Comparison of ENCODE assay signal across 19 cellular contexts in genomic region chr5:102981957-102982635, GRCh38.
DNase-seq lines count a peak whose midpoint lies in the region; ATAC-seq and TF ChIP-seq lines count a peak whose summit lies in the region.
"Had no signal": no experiment of that assay in that cellular context is flagged by ENCODE, and none has a peak within 500 bp of the region (broad histone marks: within the 10 kb centered on the region; RNA-seq: fewer than 3 reads in every experiment).

No MANE protein-coding gene starts in this region.

- H2BK12ac ChIP-seq in H9 (ENCODE audit: insufficient read length, low read depth, low read length) = no peak overlapping the region
- H2BK12ac ChIP-seq in trophoblast cell (ENCODE audit: low read length) = no peak overlapping the region

- peaks cover 0 to 25% (median 0%) of the 10 kb centered on the region in 3 experiments; a peak in 3 of 7 replicates for H3K36me3 Mint-ChIP-seq in H9 (ENCODE audit: insufficient read depth in 1 of 3, low read depth in 3 of 3)
- H3K36me3 Mint-ChIP-seq in T-helper 2 cell treated with Interferon-gamma antibody and Interleukin-4, amounts not matched to agents 5 μg/mL and 100 μg/mL, for 36 hours (ENCODE audit: low read depth) = peaks cover 11% of the 10 kb centered on the region

- no peaks in the 10 kb centered on the region; the same call in 1 of the 2 replicates for H3K27me3 Mint-ChIP-seq in H9 (ENCODE audit: low read depth)
- no peaks in the 10 kb centered on the region for H3K27me3 Mint-ChIP-seq in T-helper 2 cell treated with Interferon-gamma antibody and Interleukin-4, amounts not matched to agents 5 μg/mL and 100 μg/mL, for 36 hours (ENCODE audit: low read depth)
- H3K27me3 Mint-ChIP-seq: CD4-positive, alpha-beta T cell; CD8-positive, alpha-beta memory T cell had no signal

- H4K5ac ChIP-seq in H9 (ENCODE audit: insufficient read length, low read depth, low read length) = peak overlapping the region; percentile 63

- intact Hi-C loops in left cardiac atrium (cut with DNase I) (no loop called here), left ventricle myocardium superior (cut with micrococcal nuclease) (no loop called here)

- no CpG with 5 or more reads among the region's 3 CpGs for WGBS in H9 (ENCODE audit: extremely low coverage, insufficient read length, low lambda C conversion rate)
- WGBS in trophoblast cell (ENCODE audit: extremely low coverage, insufficient coverage, insufficient read length) = no CpG with 5 or more reads among the region's 3 CpGs

- no peak overlapping the region for H3K9ac ChIP-seq in BLaER1
- H3K9ac ChIP-seq in H9 (ENCODE audit: extremely low read depth, insufficient read length, low read length) = no peak overlapping the region
- H3K9ac ChIP-seq in trophoblast cell (ENCODE audit: low read length) = peak overlapping the region; percentile 49

- no peak overlapping the region for H2BK120ac ChIP-seq in H9 (ENCODE audit: low read depth, low read length, poor library complexity, severe bottlenecking)
- H2BK120ac ChIP-seq in trophoblast cell (ENCODE audit: insufficient read depth, low read length, poor library complexity) = no peak overlapping the region

- H3K23me2 ChIP-seq in H9 (ENCODE audit: insufficient read length, low read depth, low read length, poor library complexity, severe bottlenecking) = no peaks in the 10 kb centered on the region

- H2BK5ac ChIP-seq in H9 (ENCODE audit: insufficient read length, low read length) (no peak overlapping the region), trophoblast cell (ENCODE audit: low read depth, low read length, poor library complexity) (no peak overlapping the region)

- no peak overlapping the region for H3K56ac ChIP-seq in H9 (ENCODE audit: insufficient read length, low read depth, low read length)

- H3K4me2 ChIP-seq in BLaER1 (no peak overlapping the region), H9 (ENCODE audit: insufficient read depth, insufficient read length, low read length) (no peak overlapping the region), trophoblast cell (ENCODE audit: low read length) (no peak overlapping the region)
- H3K4me2 ChIP-seq: GM23338 had no signal

- H3K79me1 ChIP-seq in H9 (ENCODE audit: insufficient read depth, low read depth, low read length, poor library complexity, severe bottlenecking) (no peaks in the 10 kb centered on the region), trophoblast cell (ENCODE audit: low read length) (no peaks in the 10 kb centered on the region)

- no peak for DNase-seq in left cardiac atrium
- no peak for DNase-seq in left ventricle myocardium superior
- no peak for DNase-seq in H9
- DNase-seq in trophoblast cell = no peak
- DNase-seq in stimulated activated CD4-positive, alpha-beta T cell treated with anti-CD3 and anti-CD28 coated beads, Interleukin-2, amount 100 ng/mL, for 24 hours = no peak
- DNase-seq in T-helper 2 cell treated with Interferon-gamma antibody and Interleukin-4, amounts not matched to agents 5 μg/mL and 100 μg/mL, for 36 hours (ENCODE audit: low spot score) = no peak
- no peak for DNase-seq in C1 segment of cervical spinal cord (lab: John Stamatoyannopoulos, UW)
- DNase-seq: CD4-positive, alpha-beta T cell; CD8-positive, alpha-beta memory T cell; DMS 273 treated with DMSO at 0.1 percent for 48 hours; DMS79; EL; GDM1; HFFc6 had no signal

- H3K27ac ChIP-seq in BLaER1 (no peak overlapping the region), H9 (ENCODE audit: insufficient read length, low read depth, low read length) (no peak overlapping the region), trophoblast cell (ENCODE audit: low read depth, low read length) (no peak overlapping the region)

- H4K91ac ChIP-seq in H9 (ENCODE audit: insufficient read length, low read depth, low read length) (no peak overlapping the region), trophoblast cell (ENCODE audit: low read depth, low read length) (no peak overlapping the region)

- 0 out of 2 replicates have a peak overlapping the region, but pooled peaks have one; percentile 5 for H3K4me3 ChIP-seq in BLaER1
- H3K4me3 ChIP-seq in trophoblast cell (ENCODE audit: low read depth, low read length) = peak overlapping the region; percentile 44
- H3K4me3 ChIP-seq: GM12878, GM23338, HAP-1 had no signal

- H3K9me3 Mint-ChIP-seq in H9 = peaks cover 2 to 11% of the 10 kb centered on the region in 2 experiments; a peak in 3 of 5 replicates
- H3K9me3 Mint-ChIP-seq in T-helper 2 cell treated with Interferon-gamma antibody and Interleukin-4, amounts not matched to agents 5 μg/mL and 100 μg/mL, for 36 hours = peaks cover 29% of the 10 kb centered on the region
- H3K9me3 Mint-ChIP-seq: GM23338 had no signal

- H4K12ac ChIP-seq in trophoblast cell (ENCODE audit: low read depth, low read length) = no peak overlapping the region

- H3K27me3 ChIP-seq in BLaER1 (no peaks in the 10 kb centered on the region), H9 (ENCODE audit: insufficient read depth, low read length) (no peaks in the 10 kb centered on the region), trophoblast cell (ENCODE audit: insufficient read depth, low read length) (no peaks in the 10 kb centered on the region)

- H3K23ac ChIP-seq in H9 (ENCODE audit: insufficient read length, low read depth, low read length) (no peak overlapping the region), trophoblast cell (ENCODE audit: low read length) (no peak overlapping the region)

- no peak overlapping the region for H2BK20ac ChIP-seq in H9 (ENCODE audit: low read depth, low read length, poor library complexity, severe bottlenecking)

- ATAC-seq in left cardiac atrium = peak; percentile 34 to 49
- no peak for ATAC-seq in left ventricle myocardium superior
- ATAC-seq: GM12878, GM23338 had no signal

- H3K4ac ChIP-seq in H9 (ENCODE audit: low read depth, low read length) (no peak overlapping the region), trophoblast cell (ENCODE audit: low read depth, low read length) (no peak overlapping the region)

- no peaks in the 10 kb centered on the region for H4K20me1 ChIP-seq in BLaER1
- H4K20me1 ChIP-seq in H9 (ENCODE audit: control insufficient read depth, insufficient read depth, insufficient read length) = no peaks in the 10 kb centered on the region

- H2AK5ac ChIP-seq in H9 (ENCODE audit: insufficient read length, low read length) (no peak overlapping the region), trophoblast cell (ENCODE audit: low read length) (no peak overlapping the region)

- peaks cover 18% of the 10 kb centered on the region for H3K36me3 ChIP-seq in BLaER1
- H3K36me3 ChIP-seq in trophoblast cell (ENCODE audit: control insufficient read depth in 1 of 2, insufficient read depth in 2 of 2, low read length in 2 of 2) = peaks cover 3 to 4% of the 10 kb centered on the region in 2 experiments
- H3K36me3 ChIP-seq: HAP-1 had no signal

- TF ChIP-seq CTCF in H9 (conservative IDR thresholded peaks at IDR 0.05) = no peak

- H4K8ac ChIP-seq in H9 (replicated peaks; ENCODE audit: insufficient read length, low read depth, low read length) (peak overlapping the region; percentile 77), trophoblast cell (ENCODE audit: low read depth, low read length) (no peak overlapping the region)

- no peaks in the 10 kb centered on the region for H3K4me1 Mint-ChIP-seq in H9
- H3K4me1 Mint-ChIP-seq in T-helper 2 cell treated with Interferon-gamma antibody and Interleukin-4, amounts not matched to agents 5 μg/mL and 100 μg/mL, for 36 hours (ENCODE audit: low read depth) = no peaks in the 10 kb centered on the region
- H3K4me1 Mint-ChIP-seq: CD14-positive monocyte; CD8-positive, alpha-beta memory T cell; GM23338 had no signal

- H3K4me1 ChIP-seq in BLaER1 (no peaks in the 10 kb centered on the region), H9 (ENCODE audit: insufficient read depth, low read length) (no peaks in the 10 kb centered on the region), trophoblast cell (ENCODE audit: control insufficient read depth in 1 of 2, insufficient read depth in 2 of 2, low read length in 2 of 2) (no peaks in the 10 kb centered on the region)
- H3K4me1 ChIP-seq: HAP-1 had no signal

- no peaks in the 10 kb centered on the region for H3K79me2 ChIP-seq in H9 (ENCODE audit: insufficient read depth, low read length)
- no peaks in the 10 kb centered on the region for H3K79me2 ChIP-seq in trophoblast cell (ENCODE audit: control insufficient read depth, insufficient read depth, low read length, poor library complexity)

- H3K27ac Mint-ChIP-seq in H9 = no peak overlapping the region
- no peak overlapping the region for H3K27ac Mint-ChIP-seq in T-helper 2 cell treated with Interferon-gamma antibody and Interleukin-4, amounts not matched to agents 5 μg/mL and 100 μg/mL, for 36 hours
- H3K27ac Mint-ChIP-seq: CD14-positive monocyte; CD4-positive, alpha-beta T cell; CD8-positive, alpha-beta memory T cell; GM23338; HFFc6 had no signal

- peaks cover 17% of the 10 kb centered on the region for H3K9me3 ChIP-seq in BLaER1
- no peaks in the 10 kb centered on the region for H3K9me3 ChIP-seq in H9 (ENCODE audit: control insufficient read depth, low read depth, low read length)
- no peaks in the 10 kb centered on the region for H3K9me3 ChIP-seq in trophoblast cell (ENCODE audit: insufficient read depth, low read depth, low read length)
- H3K9me3 ChIP-seq: HAP-1 had no signal

- H3K18ac ChIP-seq in H9 (ENCODE audit: insufficient read length, low read depth, low read length) = no peak overlapping the region
- H3K18ac ChIP-seq in trophoblast cell (ENCODE audit: low read length) = no peak overlapping the region

- H3K4me3 Mint-ChIP-seq in H9 = no peak overlapping the region; a peak in 1 of 5 replicates
- no peak overlapping the region for H3K4me3 Mint-ChIP-seq in T-helper 2 cell treated with Interferon-gamma antibody and Interleukin-4, amounts not matched to agents 5 μg/mL and 100 μg/mL, for 36 hours
- H3K4me3 Mint-ChIP-seq: CD14-positive monocyte; CD4-positive, alpha-beta T cell; CD8-positive, alpha-beta memory T cell; GM23338; HFFc6 had no signal

- H3K14ac ChIP-seq in H9 (ENCODE audit: insufficient read depth, low read length) (peak overlapping the region; percentile 57; the same call in 1 of the 2 replicates), trophoblast cell (ENCODE audit: low read length) (no peak overlapping the region)

- H2AFZ ChIP-seq in H9 (ENCODE audit: low read length) (no peak overlapping the region), trophoblast cell (ENCODE audit: insufficient read depth, low read length, poor library complexity) (no peak overlapping the region)
- H2AFZ ChIP-seq: GM23338 had no signal

- H3T11ph ChIP-seq in H9 (ENCODE audit: low read length) = no peak overlapping the region

- no peak overlapping the region for H2BK15ac ChIP-seq in H9 (ENCODE audit: low read depth, low read length)
